9 cellular contexts compared by ENCODE assay signal in the genomic region with DNA sequence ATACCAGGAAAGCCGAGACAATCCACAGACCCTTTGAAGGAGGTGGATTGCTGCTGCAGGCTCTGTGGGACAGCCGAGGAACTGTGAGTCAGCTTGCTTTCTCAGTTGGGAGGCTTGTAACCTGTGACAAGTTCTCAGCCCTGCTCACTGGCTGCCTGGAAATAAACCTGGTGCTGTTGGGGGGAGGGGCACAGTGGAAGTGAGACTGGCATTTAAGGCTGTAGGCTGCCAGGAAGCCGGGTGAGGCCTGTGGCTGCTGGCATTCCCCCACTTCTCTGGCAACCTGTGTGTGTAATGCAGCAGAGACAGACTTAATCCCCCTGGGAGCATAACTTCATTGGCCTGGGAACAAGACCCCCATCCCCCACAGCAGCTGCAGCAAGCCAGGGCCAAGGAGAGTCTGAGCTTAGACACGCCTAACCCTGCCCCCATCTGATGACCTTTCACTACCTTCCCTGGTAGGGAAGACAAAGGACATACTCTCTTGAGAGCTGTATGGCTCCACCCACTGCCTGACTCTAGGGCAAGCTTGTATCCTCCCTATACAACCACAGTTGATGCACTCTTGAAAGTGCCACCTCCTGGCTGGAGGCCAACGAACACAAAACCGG.
DNase-seq lines count a peak whose midpoint lies in the region; ATAC-seq and TF ChIP-seq lines count a peak whose summit lies in the region.
"Had no signal": no experiment of that assay in that cellular context is flagged by ENCODE, and none has a peak within 500 bp of the region (broad histone marks: within the 10 kb centered on the region; RNA-seq: fewer than 3 reads in every experiment).

No MANE protein-coding gene starts in this region.

- no peaks in the 10 kb centered on the region; the same call in 1 of the 2 replicates for H3K36me3 ChIP-seq in OCI-LY7 (ENCODE audit: insufficient read depth, low read length)

- peaks cover 12% of the 10 kb centered on the region for H3K4me1 ChIP-seq in OCI-LY7 (ENCODE audit: insufficient read depth, low read length, poor library complexity, severe bottlenecking)

- H3K4me3 ChIP-seq in OCI-LY7 (ENCODE audit: low read depth, low read length, poor library complexity, severe bottlenecking) = peak overlapping the region; percentile 26

- no peaks in the 10 kb centered on the region for H3K9me3 ChIP-seq in OCI-LY7 (ENCODE audit: low read length)

- peak; percentile 61 for DNase-seq in OCI-LY7 (ENCODE audit: low spot score)
- peak; percentile 89 for DNase-seq in kidney tubule cell (ENCODE audit: low spot score)
- DNase-seq in GM19238 (ENCODE audit: insufficient read length, low spot score) = no peak
- DNase-seq in NCI-H1930 (lab: John Stamatoyannopoulos, UW) = no peak
- no peak for DNase-seq in NCI-H510A (lab: John Stamatoyannopoulos, UW)

- CTCF ChIA-PET in OCI-LY7 (lab: Charles Lee; ENCODE audit: unreplicated experiment) = no interaction called here

- H2AFZ ChIP-seq in OCI-LY7 (ENCODE audit: low read length) = no peak overlapping the region

- intact Hi-C loops in OCI-LY7 (cut with micrococcal nuclease; ENCODE audit: unreplicated experiment) = no loop called here

- BruUV-seq in OCI-LY7 (replicated peaks; lab: Mats Ljungman, UMichigan) = no TSS peak

- H3K4me2 ChIP-seq in OCI-LY7 (ENCODE audit: low read length) = peak overlapping the region; percentile 36; the same call in 1 of the 2 replicates

- peak; percentile 28; the same call in 1 of the 2 replicates for TF ChIP-seq CTCF in OCI-LY7 (conservative IDR thresholded peaks at IDR 0.05; ENCODE audit: low read length)

- ATAC-seq in GM18868 (IDR thresholded peaks at IDR 0.05; ENCODE audit: unreplicated experiment) (peak; percentile 91), HG02678 (IDR thresholded peaks at IDR 0.05; ENCODE audit: unreplicated experiment) (peak; percentile 73), HG02870 (IDR thresholded peaks at IDR 0.05; ENCODE audit: unreplicated experiment) (no peak)

- H3K79me2 ChIP-seq in OCI-LY7 (ENCODE audit: insufficient read depth, low read depth, low read length) = no peaks in the 10 kb centered on the region

- POLR2A ChIA-PET in OCI-LY7 (lab: Charles Lee) = no interaction called here

- no peaks in the 10 kb centered on the region for H4K20me1 ChIP-seq in OCI-LY7 (ENCODE audit: insufficient read depth, low read length)

- H3K27ac ChIP-seq in OCI-LY7 (ENCODE audit: low read depth, low read length, poor library complexity, severe bottlenecking) = peak overlapping the region; percentile 19
- H3K27ac ChIP-seq: HL-60 had no signal

- no peaks in the 10 kb centered on the region for H3K9me2 ChIP-seq in OCI-LY7 (ENCODE audit: insufficient read depth, low read length)

Comparison
In these comparisons a context has a peak if more than half of its experiments do, and no peak if none do; other contexts are left out.
1. DNase-seq: peak in OCI-LY7 (single experiment) and kidney tubule cell (single experiment); none in GM19238 (single experiment), NCI-H1930 (0 of 2) and NCI-H510A (single experiment).